Comparison of ENCODE assay signal across 8 cellular contexts in genomic region chr5:150523472-150524350, GRCh38. TPM values are rescaled to one million over a fixed set of nuclear protein-coding genes. Genes with fewer than 3 reads are reported as not detected.
A peak's percentile ranks its signal among the peaks of the same experiment; 100 is the strongest.
DNase-seq lines count a peak whose midpoint lies in the region; ATAC-seq and TF ChIP-seq lines count a peak whose summit lies in the region.

No MANE protein-coding gene starts in this region.

- H3K27ac ChIP-seq in adrenal gland (peak overlapping the region in 1 of 5 donors; percentile 45), heart left ventricle (peak overlapping the region; percentile 53 to 89 (median 72))

- ATAC-seq in Right ventricle myocardium inferior (peak; percentile 43), heart left ventricle (peak; percentile 18 to 61 (median 46)), HG03469 (IDR thresholded peaks at IDR 0.05; ENCODE audit: unreplicated experiment) (no peak)

- no peaks in the 10 kb centered on the region for H3K27me3 ChIP-seq in adrenal gland
- H3K27me3 ChIP-seq in heart left ventricle = no peaks in the 10 kb centered on the region

- no peak overlapping the region for H3K4me3 ChIP-seq in NB4 (ENCODE audit: low read depth, low read length)
- no peak overlapping the region for H3K4me3 ChIP-seq in adrenal gland
- H3K4me3 ChIP-seq in heart left ventricle = no peak overlapping the region
- no peak overlapping the region for H3K4me3 ChIP-seq in lower leg skin (ENCODE audit: low read depth, poor library complexity, severe bottlenecking)

- H3K4me1 ChIP-seq in adrenal gland (replicated peaks in 1 of 2) = peaks cover 26 to 43% of the 10 kb centered on the region in 2 donors
- H3K4me1 ChIP-seq in heart left ventricle = peaks cover 16 to 88% (median 69%) of the 10 kb centered on the region in 12 donors

- H3K36me3 ChIP-seq in adrenal gland (replicated peaks in 1 of 2) = peaks cover 0 to 25% of the 10 kb centered on the region in 2 donors
- H3K36me3 ChIP-seq in heart left ventricle = peaks cover 0 to 42% (median 31%) of the 10 kb centered on the region in 9 donors

- 68 to 86% (median 77%) methylated on average over 6 to 12 of the region's 12 CpGs for WGBS in adrenal gland, 4 donors
- WGBS in heart left ventricle, 4 donors = 67 to 77% (median 74%) methylated on average over 9 to 12 of the region's 12 CpGs
- 68 to 71% methylated on average over 12 of the region's 12 CpGs for WGBS in lower leg skin, 2 donors

- TF ChIP-seq POLR2A in NB4 (IDR thresholded peaks at IDR 0.05; ENCODE audit: extremely low read depth, insufficient read length) (no peak), adrenal gland (IDR thresholded peaks at IDR 0.05) (no peak), heart left ventricle (IDR thresholded peaks at IDR 0.05) (no peak), lower leg skin (IDR thresholded peaks at IDR 0.05) (no peak)

- intact Hi-C loops in Right ventricle myocardium inferior (cut with DNase I) (loop anchor here (2.0 kb wide), 2 partner anchors 21 to 65 kb away; no protein-coding TSS in a partner anchor), cardiac septum (cut with DNase I) (loop anchor here (2.0 to 5.0 kb wide), 3 partner anchors 23 to 65 kb away; no protein-coding TSS in a partner anchor), adrenal gland (cut with DNase I) (no loop called here), heart left ventricle (cut with DNase I) (loop anchor here (1.0 to 5.0 kb wide), 8 partner anchors 19 to 66 kb away; no protein-coding TSS in a partner anchor), lower leg skin (cut with DNase I; ENCODE audit: low total_unique reads) (no loop called here)

- DNase-seq in Right ventricle myocardium inferior (ENCODE audit: missing footprints) (no peak), cardiac septum (ENCODE audit: low spot score) (no peak), NB4 (ENCODE audit: low read depth) (peak; percentile 72), adrenal gland (peak in 5 of 7 donors; percentile 48 to 81 (median 62)), heart left ventricle (peak in 4 of 5 donors; percentile 52 to 57 (median 54)), pons (ENCODE audit: low spot score) (peak; percentile 93), lower leg skin (ENCODE audit: low spot score in 2 of 2) (no peak)

- no peaks in the 10 kb centered on the region for H3K9me3 ChIP-seq in adrenal gland (replicated peaks in 1 of 3)
- no peaks in the 10 kb centered on the region for H3K9me3 ChIP-seq in heart left ventricle

- peak; percentile 71 for TF ChIP-seq CTCF in NB4 (IDR thresholded peaks at IDR 0.05; ENCODE audit: low read depth, low read length)
- TF ChIP-seq CTCF in adrenal gland (IDR thresholded peaks at IDR 0.05) = peak; percentile 52 to 72 (median 62)
- TF ChIP-seq CTCF in heart left ventricle (IDR thresholded peaks at IDR 0.05) = peak; percentile 56 to 75 (median 67)
- no peak for TF ChIP-seq CTCF in lower leg skin (IDR thresholded peaks at IDR 0.05)

RNA-seq across cellular contexts. Expression of gene NDST1, which starts 15.8 kb away (rescaled TPM):
- total RNA-seq in Right ventricle myocardium inferior = 60.4 TPM
- total RNA-seq in cardiac septum = 67.6 TPM
- total RNA-seq in adrenal gland = 100 to 1,000 TPM in 6 of 8 donors, 10 to 100 TPM in 2; 80.7 to 154 (median 106) TPM
- 10 to 100 TPM in 2 of 3 donors, 1 to 10 TPM in 1; 9.6 to 37.5 (median 21.1) TPM for polyA plus RNA-seq in adrenal gland
- total RNA-seq in heart left ventricle = 100 to 1,000 TPM in 2 of 9 donors, 10 to 100 TPM in 7; 50.2 to 156 (median 68.5) TPM
- polyA plus RNA-seq in heart left ventricle = 10 to 100 TPM; 32.1 to 53.5 TPM
- total RNA-seq in lower leg skin = 100 to 1,000 TPM in 3 of 4 donors, 10 to 100 TPM in 1; 62.9 to 127 (median 115) TPM

Comparison
In these comparisons a context has a peak if more than half of its experiments do, and no peak if none do; other contexts are left out.
1. DNase-seq: peak in NB4 (single experiment), adrenal gland (5 of 7), heart left ventricle (4 of 5) and pons (single experiment); none in Right ventricle myocardium inferior (single experiment), cardiac septum (single experiment) and lower leg skin (0 of 2).
2. CTCF ChIP-seq: peak in NB4 (single experiment), adrenal gland (6 of 6) and heart left ventricle (12 of 12); none in lower leg skin (0 of 3).
3. intact Hi-C loops: an anchor here in Right ventricle myocardium inferior (2.0 kb wide), cardiac septum (2.0 to 5.0 kb wide) and heart left ventricle (1.0 to 5.0 kb wide); none called in adrenal gland and lower leg skin.